8 cellular contexts compared by ENCODE assay signal in genomic region chr3:169430687-169431404, GRCh38.
DNase-seq lines count a peak whose midpoint lies in the region; ATAC-seq and TF ChIP-seq lines count a peak whose summit lies in the region.

No MANE protein-coding gene starts in this region.

- H3K27me3 ChIP-seq in WERI-Rb-1 (ENCODE audit: insufficient read depth, low read depth, severe bottlenecking), result no peaks in the 10 kb centered on the region

- CTCF ChIA-PET in HEK293T (lab: Yijun Ruan, JAX), result no interaction called here

- POLR2A ChIA-PET in HEK293T (lab: Yijun Ruan, JAX), result no interaction called here

- no peaks in the 10 kb centered on the region for H3K9me3 ChIP-seq in WERI-Rb-1 (ENCODE audit: severe bottlenecking)

- H3K36me3 ChIP-seq in WERI-Rb-1, result no peaks in the 10 kb centered on the region

- TF ChIP-seq CTCF in choroid plexus epithelial cell (conservative IDR thresholded peaks at IDR 0.05; ENCODE audit: low read depth, low read length) (no peak), WERI-Rb-1 (IDR thresholded peaks at IDR 0.05; ENCODE audit: low read depth, low read length) (no peak)

- ATAC-seq in GM21390 (IDR thresholded peaks at IDR 0.05; ENCODE audit: unreplicated experiment), result peak; percentile 53
- no peak for ATAC-seq in GM21737 (IDR thresholded peaks at IDR 0.05; ENCODE audit: unreplicated experiment)

- no peak overlapping the region for H3K4me3 ChIP-seq in choroid plexus epithelial cell (ENCODE audit: low read depth, low read length)
- no peak overlapping the region for H3K4me3 ChIP-seq in WERI-Rb-1 (ENCODE audit: low read depth, low read length)

- no peak overlapping the region for H3K27ac ChIP-seq in WERI-Rb-1

- DNase-seq in KG1 (lab: John Stamatoyannopoulos, UW) (peak; percentile 41), choroid plexus epithelial cell (ENCODE audit: low read depth) (peak; percentile 31), renal cortical epithelial cell (ENCODE audit: low read depth) (peak; percentile 82), cerebellar cortex (ENCODE audit: low spot score) (no peak), HEK293T (ENCODE audit: extremely low spot score) (no peak), WERI-Rb-1 (no peak)

TF ChIP-seq in HEK293T, 16 proteins besides CTCF, POLR2A, EP300 and RAD21:
- TF ChIP-seq BHLHE40 (IDR thresholded peaks at IDR 0.05; ENCODE audit: borderline replicate concordance), result no peak
- no peak for TF ChIP-seq FOXM1 (IDR thresholded peaks at IDR 0.05; ENCODE audit: borderline replicate concordance)

Comparison
In these comparisons a context has a peak if more than half of its experiments do, and no peak if none do; other contexts are left out.
1. DNase-seq: peak in KG1 (single experiment), choroid plexus epithelial cell (single experiment) and renal cortical epithelial cell (single experiment); none in cerebellar cortex (single experiment), HEK293T (single experiment) and WERI-Rb-1 (single experiment).